Comparison of ENCODE assay signal across 8 cellular contexts in genomic region chr2:45643543-45644542, GRCh38. TPM values are rescaled to one million over a fixed set of nuclear protein-coding genes. Genes with fewer than 3 reads are reported as not detected.
DNase-seq lines count a peak whose midpoint lies in the region; ATAC-seq and TF ChIP-seq lines count a peak whose summit lies in the region.

No MANE protein-coding gene starts in this region.

- H3K27me3 Mint-ChIP-seq in activated naive CD4-positive, alpha-beta T cell treated with anti-CD3 and anti-CD28 coated beads for 36 hours (ENCODE audit: low read depth) = peaks cover 22% of the 10 kb centered on the region

- peak overlapping the region; percentile 82 for H3K4me3 ChIP-seq in osteoblast (ENCODE audit: insufficient read depth, low read length)
- peak overlapping the region; percentile 44 to 64 (median 52) for H3K4me3 ChIP-seq in transverse colon

- no peak for TF ChIP-seq POLR2A in transverse colon (IDR thresholded peaks at IDR 0.05)

- H3K27ac Mint-ChIP-seq in activated naive CD4-positive, alpha-beta T cell treated with anti-CD3 and anti-CD28 coated beads for 36 hours = no peak overlapping the region

- POLR2A ChIA-PET in RWPE1 (lab: Yijun Ruan, JAX; ENCODE audit: low non-redundant PET) = no interaction called here

- WGBS in transverse colon (ENCODE audit: low coverage in 1 of 2), 2 donors = 20 to 56% methylated on average over 7 to 24 of the region's 49 CpGs

- H3K9me3 ChIP-seq in osteoblast (ENCODE audit: low read depth, low read length) (no peaks in the 10 kb centered on the region), transverse colon (no peaks in the 10 kb centered on the region)

- in situ Hi-C loops in transverse colon (cut with MboI; ENCODE audit: low pct_ligation_motif_present in 1 of 4, low pct_unique_long_range_greater_than_20kb in 1 of 4, low sequenced_read_pairs in 3 of 4) = loop anchor here in 3 of 4 donors (10.0 to 25.0 kb wide), 3 partner anchors 131 to 718 kb away; no protein-coding TSS in a partner anchor

- no peaks in the 10 kb centered on the region for H3K9me3 Mint-ChIP-seq in activated naive CD4-positive, alpha-beta T cell treated with anti-CD3 and anti-CD28 coated beads for 36 hours

- DNase-seq in C1 segment of cervical spinal cord (lab: John Stamatoyannopoulos, UW) (peak in 11 of 14 donors; percentile 8 to 76 (median 32)), HT-29 (ENCODE audit: low spot score) (peak; percentile 70), RWPE1 (ENCODE audit: low spot score) (peak; percentile 80), head of caudate nucleus (peak in 41 of 42 donors; percentile 19 to 87 (median 71)), osteoblast (ENCODE audit: insufficient read length, low spot score, missing footprints) (peak; percentile 97), transverse colon (peak; percentile 71)
- DNase-seq in activated naive CD4-positive, alpha-beta T cell treated with anti-CD3 and anti-CD28 coated beads for 36 hours = peak; percentile 66

- no peaks in the 10 kb centered on the region for H3K36me3 ChIP-seq in osteoblast (ENCODE audit: insufficient read depth, low read length)
- H3K36me3 ChIP-seq in transverse colon = no peaks in the 10 kb centered on the region

- H2AFZ ChIP-seq in osteoblast (ENCODE audit: low read length) = peak overlapping the region; percentile 94

- no peaks in the 10 kb centered on the region for H3K79me2 ChIP-seq in osteoblast (ENCODE audit: insufficient read depth, low read length)

- TF ChIP-seq CTCF in RWPE1 (conservative IDR thresholded peaks at IDR 0.05; ENCODE audit: low read depth) (peak; percentile 93), osteoblast (IDR thresholded peaks at IDR 0.05; ENCODE audit: extremely low read depth, low read depth, low read length) (peak; percentile 77), transverse colon (IDR thresholded peaks at IDR 0.05) (peak; percentile 94 to 99 (median 98))

- H3K36me3 Mint-ChIP-seq in activated naive CD4-positive, alpha-beta T cell treated with anti-CD3 and anti-CD28 coated beads for 36 hours (ENCODE audit: low read depth) = no peaks in the 10 kb centered on the region

- H3K27me3 ChIP-seq in osteoblast (ENCODE audit: insufficient read depth, low read length) (peaks cover 39% of the 10 kb centered on the region), transverse colon (peaks cover 14% of the 10 kb centered on the region)

- H3K4me1 Mint-ChIP-seq in activated naive CD4-positive, alpha-beta T cell treated with anti-CD3 and anti-CD28 coated beads for 36 hours (ENCODE audit: low read depth) = peaks cover 4% of the 10 kb centered on the region

- CTCF ChIA-PET in RWPE1 (lab: Yijun Ruan, JAX) = interaction anchor here (0.6 to 1.2 kb wide), 3 partner anchors 119 to 198 kb away, joined by 3 to 8 read pairs (median 4); no protein-coding TSS in a partner anchor
- CTCF ChIA-PET in activated naive CD4-positive, alpha-beta T cell treated with anti-CD3 and anti-CD28 coated beads for 36 hours (lab: Charles Lee) = interaction anchor here (0.6 to 4.6 kb wide), 12 partner anchors 10 to 419 kb away, joined by 3 to 47 read pairs (median 4); no protein-coding TSS in a partner anchor

- peak overlapping the region; percentile 29 for H3K27ac ChIP-seq in RWPE1
- H3K27ac ChIP-seq in osteoblast (ENCODE audit: low read depth, low read length) = no peak overlapping the region
- H3K27ac ChIP-seq in transverse colon = peak overlapping the region in 2 of 4 donors; percentile 8 to 66

- no peak for TF ChIP-seq EP300 in transverse colon (IDR thresholded peaks at IDR 0.05; ENCODE audit: low read depth)

- peak overlapping the region; percentile 36 for H3K4me3 Mint-ChIP-seq in activated naive CD4-positive, alpha-beta T cell treated with anti-CD3 and anti-CD28 coated beads for 36 hours

- H4K20me1 ChIP-seq in osteoblast (ENCODE audit: insufficient read depth, low read length) = no peaks in the 10 kb centered on the region

- H3K4me1 ChIP-seq in osteoblast (ENCODE audit: insufficient read depth, low read length) (peaks cover 8% of the 10 kb centered on the region), transverse colon (peaks cover 14 to 25% (median 19%) of the 10 kb centered on the region in 4 donors)

- peak overlapping the region; percentile 90 for H3K4me2 ChIP-seq in osteoblast (ENCODE audit: insufficient read depth, low read length)

- ATAC-seq in GM19351 (IDR thresholded peaks at IDR 0.05; ENCODE audit: unreplicated experiment) = peak; percentile 81

- intact Hi-C loops in activated naive CD4-positive, alpha-beta T cell treated with anti-CD3 and anti-CD28 coated beads for 36 hours (cut with micrococcal nuclease) = loop anchor here (1.0 to 5.0 kb wide), 4 partner anchors 134 to 815 kb away; no protein-coding TSS in a partner anchor
- intact Hi-C loops in head of caudate nucleus (cut with DNase I) = loop anchor here (2.0 to 5.0 kb wide), 2 partner anchors 133 to 293 kb away; no protein-coding TSS in a partner anchor
- intact Hi-C loops in transverse colon (cut with DNase I; ENCODE audit: low total_unique reads) = loop anchor here (2.0 kb wide), 1 partner anchor 293 kb away; no protein-coding TSS in a partner anchor

RNA-seq across cellular contexts. Expression of gene PRKCE, which starts 7.6 kb away (rescaled TPM):
- total RNA-seq in HT-29 (2014; rRNA removed; shearing (Covaris generic)) = 17.7 and 21.2 TPM in 2 replicates
- 10 to 100 TPM in 1 of 2 experiments, 1 to 10 TPM in 1; 9.4 to 10.6 TPM for total RNA-seq in activated naive CD4-positive, alpha-beta T cell treated with anti-CD3 and anti-CD28 coated beads for 36 hours
- 13.6 and 22.1 TPM in 2 replicates for total RNA-seq in osteoblast
- 10 to 100 TPM in 3 of 4 donors, 1 to 10 TPM in 1; 8.6 to 20.6 (median 11.3) TPM for total RNA-seq in transverse colon

RNA-seq across cellular contexts. Expression of gene SRBD1, which starts 32.8 kb away (rescaled TPM):
- 4.3 and 5.8 TPM in 2 replicates for total RNA-seq in HT-29 (2014; rRNA removed; shearing (Covaris generic))
- 10 to 100 TPM; 21.3 to 22.6 TPM for total RNA-seq in activated naive CD4-positive, alpha-beta T cell treated with anti-CD3 and anti-CD28 coated beads for 36 hours
- total RNA-seq in osteoblast = 17.4 and 22.1 TPM in 2 replicates
- 10 to 100 TPM; 13.5 to 36.2 (median 26.8) TPM for total RNA-seq in transverse colon

Comparison
In these comparisons a context has a peak if more than half of its experiments do, and no peak if none do; other contexts are left out.
1. DNase-seq: peak in every context shown above with its lines; median percentile 97 in osteoblast; 80 in RWPE1; 71 in head of caudate nucleus; 71 in transverse colon; 70 in HT-29; 66 in activated naive CD4-positive, alpha-beta T cell treated with anti-CD3 and anti-CD28 coated beads for 36 hours; 32 in C1 segment of cervical spinal cord.